ENCODE assay signal across 31 cellular contexts in genomic region chr20:1396702-1397101, GRCh38. TPM values are rescaled to one million over a fixed set of nuclear protein-coding genes. Genes with fewer than 3 reads are reported as not detected.
DNase-seq lines count a peak whose midpoint lies in the region; ATAC-seq, FAIRE-seq and TF ChIP-seq lines count a peak whose summit lies in the region.
"Had no signal": no experiment of that assay in that cellular context is flagged by ENCODE, and none has a peak within 500 bp of the region (broad histone marks: within the 10 kb centered on the region; RNA-seq: fewer than 3 reads in every experiment).

No MANE protein-coding gene starts in this region.

- H3K27me3 Mint-ChIP-seq in activated B cell treated with CpG ODN at 0.5 μM for 24 hours: no peaks in the 10 kb centered on the region
- peaks cover 0 to 35% (median 0%) of the 10 kb centered on the region in 5 donors for H3K27me3 Mint-ChIP-seq in naive thymus-derived CD4-positive, alpha-beta T cell
- H3K27me3 Mint-ChIP-seq in activated T-helper 2 cell treated with anti-CD3 and anti-CD28 coated beads, Interferon-gamma antibody, Interleukin-2, Interleukin-4, amounts not matched to agents 10 μg/mL and 5 μg/mL and 100 μg/mL, durations not matched to agents 14 hours and 24 hours and 36 hours (ENCODE audit: low read depth): peaks cover 18% of the 10 kb centered on the region
- H3K27me3 Mint-ChIP-seq: activated naive CD4-positive, alpha-beta T cell treated with anti-CD3 and anti-CD28 coated beads, Interleukin-2, amount 50 U/mL, for 24 hours; memory B cell; stimulated activated memory B cell treated with anti-CD40 and anti-IgM and Interleukin-4, amounts not matched to agents 10 μg/mL and 1 μg/mL and 100 μg/mL, for 72 hours had no signal

- intact Hi-C loops in activated B cell treated with CpG ODN at 0.5 μM for 24 hours (cut with micrococcal nuclease): loop anchor here (10.0 kb wide), 2 partner anchors 552 to 558 kb away; no protein-coding TSS in a partner anchor
- intact Hi-C loops in naive thymus-derived CD4-positive, alpha-beta T cell (cut with micrococcal nuclease): no loop called here
- intact Hi-C loops in activated T-helper 2 cell treated with anti-CD3 and anti-CD28 coated beads, Interferon-gamma antibody, Interleukin-2, Interleukin-4, amounts not matched to agents 10 μg/mL and 5 μg/mL and 100 μg/mL, durations not matched to agents 14 hours and 24 hours and 36 hours (cut with micrococcal nuclease): no loop called here

- H3K4me3 ChIP-seq in DND-41 (ENCODE audit: low read depth in 1 of 2, low read length in 2 of 2): no peak overlapping the region; a peak in 1 of 4 replicates
- no peak overlapping the region for H3K4me3 ChIP-seq in naive thymus-derived CD4-positive, alpha-beta T cell (ENCODE audit: low read length)
- H3K4me3 ChIP-seq: ascending aorta, cardiac muscle cell, colonic mucosa, esophagus squamous epithelium, heart right ventricle, right lobe of liver, uterus had no signal

- TF ChIP-seq CTCF in DND-41 (IDR thresholded peaks at IDR 0.05; ENCODE audit: borderline replicate concordance, extremely low read depth, low read length, poor library complexity, severe bottlenecking): no peak
- no peak for TF ChIP-seq CTCF in activated B cell treated with CpG ODN at 0.5 μM for 24 hours (IDR thresholded peaks at IDR 0.05)
- TF ChIP-seq CTCF in D721Med (IDR thresholded peaks at IDR 0.05; ENCODE audit: insufficient read depth, missing control alignments): no peak

- no peaks in the 10 kb centered on the region for H3K9me3 Mint-ChIP-seq in activated B cell treated with CpG ODN at 0.5 μM for 24 hours
- peaks cover 0 to 11% (median 0%) of the 10 kb centered on the region in 11 donors for H3K9me3 Mint-ChIP-seq in naive thymus-derived CD4-positive, alpha-beta T cell
- peaks cover 8% of the 10 kb centered on the region for H3K9me3 Mint-ChIP-seq in activated T-helper 2 cell treated with anti-CD3 and anti-CD28 coated beads, Interferon-gamma antibody, Interleukin-2, Interleukin-4, amounts not matched to agents 10 μg/mL and 5 μg/mL and 100 μg/mL, durations not matched to agents 14 hours and 24 hours and 36 hours
- H3K9me3 Mint-ChIP-seq: activated naive CD4-positive, alpha-beta T cell treated with anti-CD3 and anti-CD28 coated beads, Interleukin-2, amount 50 U/mL, for 24 hours; memory B cell; stimulated activated memory B cell treated with anti-CD40 and anti-IgM and Interleukin-4, amounts not matched to agents 10 μg/mL and 1 μg/mL and 100 μg/mL, for 72 hours had no signal

- no peaks in the 10 kb centered on the region for H3K27me3 ChIP-seq in DND-41 (ENCODE audit: insufficient read depth, low read length, poor library complexity)
- no peaks in the 10 kb centered on the region for H3K27me3 ChIP-seq in naive thymus-derived CD4-positive, alpha-beta T cell (ENCODE audit: control insufficient read depth in 2 of 2, insufficient read depth in 2 of 2, low read length in 2 of 2)
- H3K27me3 ChIP-seq: ascending aorta, colonic mucosa, right lobe of liver, uterus had no signal

- H3K36me3 Mint-ChIP-seq in activated B cell treated with CpG ODN at 0.5 μM for 24 hours (ENCODE audit: low read depth): peaks cover 7% of the 10 kb centered on the region
- peaks cover 0 to 13% (median 0%) of the 10 kb centered on the region in 5 donors for H3K36me3 Mint-ChIP-seq in naive thymus-derived CD4-positive, alpha-beta T cell
- peaks cover 9% of the 10 kb centered on the region for H3K36me3 Mint-ChIP-seq in activated T-helper 2 cell treated with anti-CD3 and anti-CD28 coated beads, Interferon-gamma antibody, Interleukin-2, Interleukin-4, amounts not matched to agents 10 μg/mL and 5 μg/mL and 100 μg/mL, durations not matched to agents 14 hours and 24 hours and 36 hours (ENCODE audit: low read depth)
- H3K36me3 Mint-ChIP-seq: activated naive CD4-positive, alpha-beta T cell treated with anti-CD3 and anti-CD28 coated beads, Interleukin-2, amount 50 U/mL, for 24 hours; stimulated activated memory B cell treated with anti-CD40 and anti-IgM and Interleukin-4, amounts not matched to agents 10 μg/mL and 1 μg/mL and 100 μg/mL, for 72 hours; WTC11 had no signal

- H3K4me3 Mint-ChIP-seq in activated B cell treated with CpG ODN at 0.5 μM for 24 hours: no peak overlapping the region
- peak overlapping the region in 2 of 10 donors; percentile 33 to 37 for H3K4me3 Mint-ChIP-seq in naive thymus-derived CD4-positive, alpha-beta T cell
- no peak overlapping the region for H3K4me3 Mint-ChIP-seq in activated T-helper 2 cell treated with anti-CD3 and anti-CD28 coated beads, Interferon-gamma antibody, Interleukin-2, Interleukin-4, amounts not matched to agents 10 μg/mL and 5 μg/mL and 100 μg/mL, durations not matched to agents 14 hours and 24 hours and 36 hours (ENCODE audit: low read depth)
- H3K4me3 Mint-ChIP-seq: activated naive CD4-positive, alpha-beta T cell treated with anti-CD3 and anti-CD28 coated beads, Interleukin-2, amount 50 U/mL, for 24 hours; memory B cell; stimulated activated memory B cell treated with anti-CD40 and anti-IgM and Interleukin-4, amounts not matched to agents 10 μg/mL and 1 μg/mL and 100 μg/mL, for 72 hours; WTC11 had no signal

- peak overlapping the region; percentile 33 for H3K4me2 ChIP-seq in DND-41 (ENCODE audit: insufficient read depth, low read length)

- H3K27ac Mint-ChIP-seq in activated B cell treated with CpG ODN at 0.5 μM for 24 hours: peak overlapping the region; percentile 53
- H3K27ac Mint-ChIP-seq in naive thymus-derived CD4-positive, alpha-beta T cell: peak overlapping the region in 6 of 9 donors; percentile 13 to 89 (median 38)
- H3K27ac Mint-ChIP-seq in activated T-helper 2 cell treated with anti-CD3 and anti-CD28 coated beads, Interferon-gamma antibody, Interleukin-2, Interleukin-4, amounts not matched to agents 10 μg/mL and 5 μg/mL and 100 μg/mL, durations not matched to agents 14 hours and 24 hours and 36 hours: no peak overlapping the region
- H3K27ac Mint-ChIP-seq: activated naive CD4-positive, alpha-beta T cell treated with anti-CD3 and anti-CD28 coated beads, Interleukin-2, amount 50 U/mL, for 24 hours; memory B cell; progenitor cell of endocrine pancreas; stimulated activated memory B cell treated with anti-CD40 and anti-IgM and Interleukin-4, amounts not matched to agents 10 μg/mL and 1 μg/mL and 100 μg/mL, for 72 hours; WTC11 had no signal

- H3K79me2 ChIP-seq in DND-41 (ENCODE audit: insufficient read depth, low read length): peaks cover 15% of the 10 kb centered on the region

- DNase-seq in DND-41 (peak; percentile 70), HT1080 (ENCODE audit: low read depth) (peak; percentile 38), activated B cell treated with CpG ODN at 0.5 μM for 24 hours (no peak), D721Med (ENCODE audit: insufficient read length, low spot score) (no peak)
- peak in 1 of 9 donors; percentile 20 for DNase-seq in naive thymus-derived CD4-positive, alpha-beta T cell
- DNase-seq in activated T-helper 2 cell treated with anti-CD3 and anti-CD28 coated beads, Interferon-gamma antibody, Interleukin-2, Interleukin-4, amounts not matched to agents 10 μg/mL and 5 μg/mL and 100 μg/mL, durations not matched to agents 14 hours and 24 hours and 36 hours (ENCODE audit: low spot score): no peak
- DNase-seq: activated CD4-positive, alpha-beta T cell treated with anti-CD3 and anti-CD28 coated beads, Interleukin-2, amount 50 U/mL, for 1 hour; colonic mucosa; effector memory CD4-positive, alpha-beta T cell; esophagus squamous epithelium; foreskin melanocyte; H7; heart right ventricle; Karpas-422; NCI-H446 treated with DMSO at 0.1 percent for 48 hours; NCI-H82; right lobe of liver; stimulated activated CD4-positive, alpha-beta T cell treated with anti-CD3 and anti-CD28 coated beads, Interleukin-12 subunit alpha, Interleukin-12 subunit beta, amount 100 ng/mL, for 4 hours; stimulated activated CD4-positive, alpha-beta T cell treated with anti-CD3 and anti-CD28 coated beads, Interleukin-4, amount 100 ng/mL, for 4 hours; T-helper 9 cell; uterus had no signal

- H3K9me3 ChIP-seq in DND-41 (ENCODE audit: insufficient read depth, low read length, severe bottlenecking): no peaks in the 10 kb centered on the region
- no peaks in the 10 kb centered on the region for H3K9me3 ChIP-seq in naive thymus-derived CD4-positive, alpha-beta T cell (ENCODE audit: control insufficient read depth in 2 of 3, low read length in 3 of 3)
- H3K9me3 ChIP-seq: ascending aorta, colonic mucosa, esophagus squamous epithelium, heart right ventricle, right lobe of liver, uterus had no signal

- H3K36me3 ChIP-seq in DND-41 (ENCODE audit: insufficient read depth, low read length): peaks cover 3% of the 10 kb centered on the region; the same call in 1 of the 2 replicates
- H3K36me3 ChIP-seq in naive thymus-derived CD4-positive, alpha-beta T cell (ENCODE audit: control insufficient read depth in 2 of 3, insufficient read depth in 3 of 3, low read length in 3 of 3): no peaks in the 10 kb centered on the region
- H3K36me3 ChIP-seq: ascending aorta, cardiac muscle cell, colonic mucosa, esophagus squamous epithelium, heart right ventricle, right lobe of liver, uterus had no signal

- peak overlapping the region; percentile 80 for H3K27ac ChIP-seq in DND-41 (ENCODE audit: low read length)
- H3K27ac ChIP-seq in naive thymus-derived CD4-positive, alpha-beta T cell (ENCODE audit: low read depth, low read length): no peak overlapping the region
- H3K27ac ChIP-seq: ascending aorta, cardiac muscle cell, colonic mucosa, esophagus squamous epithelium, right lobe of liver, uterus had no signal

- FAIRE-seq in D721Med (lab: Jason Lieb, UNC): no peak
- FAIRE-seq: GM12891, HTR-8/SVneo had no signal

- peaks cover 7% of the 10 kb centered on the region for H4K20me1 ChIP-seq in DND-41 (ENCODE audit: insufficient read depth, low read length)

- CTCF ChIA-PET in activated B cell treated with CpG ODN at 0.5 μM for 24 hours (lab: Charles Lee): interaction anchor here (1.3 to 1.4 kb wide), 2 partner anchors 42 to 107 kb away, joined by 3 to 5 read pairs; no protein-coding TSS in a partner anchor
- CTCF ChIA-PET in naive thymus-derived CD4-positive, alpha-beta T cell (lab: Charles Lee): no interaction called here

- POLR2A ChIA-PET in activated B cell treated with CpG ODN at 0.5 μM for 24 hours (lab: Charles Lee): no interaction called here
- POLR2A ChIA-PET in naive thymus-derived CD4-positive, alpha-beta T cell (lab: Charles Lee): interaction anchor here (1.1 kb wide), 1 partner anchor 22 kb away, joined by 3 read pairs; no protein-coding TSS in a partner anchor

- H2AFZ ChIP-seq in DND-41 (ENCODE audit: low read depth, low read length): peak overlapping the region; percentile 48

- ATAC-seq in DND-41 (ENCODE audit: insufficient read depth, low read depth): peak; percentile 25; the same call in 1 of the 3 replicates
- no peak for ATAC-seq in activated B cell treated with CpG ODN at 0.5 μM for 24 hours (ENCODE audit: low read depth)
- ATAC-seq in naive thymus-derived CD4-positive, alpha-beta T cell: no peak
- ATAC-seq in HG03469 (IDR thresholded peaks at IDR 0.05; ENCODE audit: unreplicated experiment): no peak
- ATAC-seq: heart right ventricle; right lobe of liver; stimulated activated memory B cell treated with anti-CD40 and anti-IgM and Interleukin-4, amounts not matched to agents 10 μg/mL and 1 μg/mL and 100 μg/mL, for 72 hours; WTC11 had no signal

- peaks cover 46% of the 10 kb centered on the region for H3K4me1 ChIP-seq in DND-41 (ENCODE audit: insufficient read depth, low read length)
- H3K4me1 ChIP-seq in naive thymus-derived CD4-positive, alpha-beta T cell (ENCODE audit: control insufficient read depth in 2 of 2, insufficient read depth in 2 of 2, low read length in 2 of 2): peaks cover 10 to 13% of the 10 kb centered on the region in 2 donors

- H3K9ac ChIP-seq in DND-41 (ENCODE audit: low read depth, low read length): peak overlapping the region; percentile 23; the same call in 1 of the 2 replicates

- H3K4me1 Mint-ChIP-seq in activated B cell treated with CpG ODN at 0.5 μM for 24 hours: peaks cover 60% of the 10 kb centered on the region
- peaks cover 12 to 45% (median 38%) of the 10 kb centered on the region in 7 donors for H3K4me1 Mint-ChIP-seq in naive thymus-derived CD4-positive, alpha-beta T cell
- H3K4me1 Mint-ChIP-seq in activated T-helper 2 cell treated with anti-CD3 and anti-CD28 coated beads, Interferon-gamma antibody, Interleukin-2, Interleukin-4, amounts not matched to agents 10 μg/mL and 5 μg/mL and 100 μg/mL, durations not matched to agents 14 hours and 24 hours and 36 hours (ENCODE audit: low read depth): peaks cover 24% of the 10 kb centered on the region

RNA-seq across cellular contexts. Expression of gene FKBP1A, which starts 3.8 kb away (rescaled TPM):
- 181 and 419 TPM in 2 replicates for total RNA-seq in HT1080 (2014; rRNA removed; shearing (Covaris generic))
- polyA plus RNA-seq in HT1080 (2015; cell fraction: cytosol; rRNA removed): 989 and 1,085 TPM in 2 replicates
- polyA plus RNA-seq in HT1080 (2015; cell fraction: nucleus; rRNA removed): 339 and 396 TPM in 2 replicates
- 128 and 134 TPM in 2 replicates for total RNA-seq in activated B cell treated with CpG ODN at 0.5 μM for 24 hours
- 100 to 1,000 TPM in 2 of 5 experiments, 10 to 100 TPM in 3; 74.5 to 253 (median 93.1) TPM for total RNA-seq in naive thymus-derived CD4-positive, alpha-beta T cell
- polyA plus RNA-seq in naive thymus-derived CD4-positive, alpha-beta T cell: 10 to 100 TPM; 46.5 to 46.7 TPM
- 320 and 330 TPM in 2 replicates for total RNA-seq in activated T-helper 2 cell treated with anti-CD3 and anti-CD28 coated beads, Interferon-gamma antibody, Interleukin-2, Interleukin-4, amounts not matched to agents 10 μg/mL and 5 μg/mL and 100 μg/mL, durations not matched to agents 14 hours and 24 hours and 36 hours

Comparison
In these comparisons a context has a peak if more than half of its experiments do, and no peak if none do; other contexts are left out.
1. DNase-seq: peak in DND-41 (single experiment) and HT1080 (single experiment); none in activated B cell treated with CpG ODN at 0.5 μM for 24 hours (single experiment), D721Med (single experiment) and activated T-helper 2 cell treated with anti-CD3 and anti-CD28 coated beads, Interferon-gamma antibody, Interleukin-2, Interleukin-4, amounts not matched to agents 10 μg/mL and 5 μg/mL and 100 μg/mL, durations not matched to agents 14 hours and 24 hours and 36 hours (single experiment).